7 cellular contexts compared by ENCODE assay signal in genomic region chr17:3668279-3669084, GRCh38. TPM values are rescaled to one million over a fixed set of nuclear protein-coding genes. Genes with fewer than 3 reads are reported as not detected.
A peak's percentile ranks its signal among the peaks of the same experiment; 100 is the strongest.
DNase-seq lines count a peak whose midpoint lies in the region; ATAC-seq, FAIRE-seq and TF ChIP-seq lines count a peak whose summit lies in the region.

TSS of gene EMC6 (plus strand) at chr17:3668812. CDS start at chr17:3669147, 335 bp downstream.
A gene with protein sequence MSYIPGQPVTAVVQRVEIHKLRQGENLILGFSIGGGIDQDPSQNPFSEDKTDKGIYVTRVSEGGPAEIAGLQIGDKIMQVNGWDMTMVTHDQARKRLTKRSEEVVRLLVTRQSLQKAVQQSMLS (minus strand): TSS chr17:3668578. CDS start chr17:3668526, 52 bp downstream.

- no peaks in the 10 kb centered on the region for H3K9me3 ChIP-seq in hepatocyte (ENCODE audit: low read depth)

- WGBS in hepatocyte (ENCODE audit: low lambda C conversion rate, missing lambda C conversion rate), result under 1% methylated on average over 77 of the region's 89 CpGs

- peaks cover 18% of the 10 kb centered on the region for H3K4me1 ChIP-seq in hepatocyte (ENCODE audit: insufficient read depth)

- H4K20me1 ChIP-seq in hepatocyte (ENCODE audit: insufficient read depth, poor library complexity, severe bottlenecking), result peaks cover 34% of the 10 kb centered on the region

- peak within 1 kb of the TSS; percentile 74 for H3K4me3 ChIP-seq in hepatocyte

- peak; percentile 99 for DNase-seq in GM18507 (ENCODE audit: extremely low spot score, insufficient read length, low read depth)
- peak; percentile 92 to 93 for DNase-seq in NCI-H2081 (lab: John Stamatoyannopoulos, UW)
- DNase-seq in T1000 (lab: John Stamatoyannopoulos, UW), result peak; percentile 98
- peak; percentile 100 for DNase-seq in astrocyte of the hippocampus (ENCODE audit: low read depth, low spot score)
- DNase-seq in hepatocyte (ENCODE audit: low spot score), result peak; percentile 100
- peak; percentile 88 for DNase-seq in renal cortical epithelial cell (ENCODE audit: low read depth)

- H3K79me2 ChIP-seq in hepatocyte, result peaks cover 58% of the 10 kb centered on the region

- H2AFZ ChIP-seq in hepatocyte, result peak within 1 kb of the TSS; percentile 61

- ATAC-seq in HG02981 (IDR thresholded peaks at IDR 0.05; ENCODE audit: unreplicated experiment), result peak; percentile 89

- peak; percentile 99 for FAIRE-seq in GM18507 (lab: Jason Lieb, UNC)

- H3K9me2 ChIP-seq in hepatocyte (replicated peaks; ENCODE audit: insufficient read depth), result no peaks in the 10 kb centered on the region

- H3K4me2 ChIP-seq in hepatocyte, result peak within 1 kb of the TSS; percentile 93

- TF ChIP-seq CTCF in hepatocyte (IDR thresholded peaks at IDR 0.05; ENCODE audit: poor library complexity), result no peak

- no peaks in the 10 kb centered on the region for H3K27me3 ChIP-seq in hepatocyte

- peak within 1 kb of the TSS; percentile 98 for H3K27ac ChIP-seq in hepatocyte

- H3K36me3 ChIP-seq in hepatocyte (replicated peaks; ENCODE audit: insufficient read depth, low read depth), result no peaks in the 10 kb centered on the region

RNA-seq across cellular contexts. Expression of gene EMC6, which starts in this region (rescaled TPM):
- total RNA-seq in hepatocyte (40.9 and 42.7 TPM in 2 replicates), renal cortical epithelial cell (15.3 and 18.8 TPM in 2 replicates)
- polyA plus RNA-seq in hepatocyte, result 117 and 130 TPM in 2 replicates

RNA-seq across cellular contexts. Expression of the second gene that starts in this region (rescaled TPM):
- total RNA-seq in hepatocyte (208 and 218 TPM in 2 replicates), renal cortical epithelial cell (389 and 414 TPM in 2 replicates)
- polyA plus RNA-seq in hepatocyte, result 357 and 387 TPM in 2 replicates

Comparison
In these comparisons a context has a peak if more than half of its experiments do, and no peak if none do; other contexts are left out.
1. Peak in every context shown above with its lines: DNase-seq, ATAC-seq, H3K4me3 ChIP-seq and H3K27ac ChIP-seq.